8 cellular contexts compared by ENCODE assay signal in the genomic region with DNA sequence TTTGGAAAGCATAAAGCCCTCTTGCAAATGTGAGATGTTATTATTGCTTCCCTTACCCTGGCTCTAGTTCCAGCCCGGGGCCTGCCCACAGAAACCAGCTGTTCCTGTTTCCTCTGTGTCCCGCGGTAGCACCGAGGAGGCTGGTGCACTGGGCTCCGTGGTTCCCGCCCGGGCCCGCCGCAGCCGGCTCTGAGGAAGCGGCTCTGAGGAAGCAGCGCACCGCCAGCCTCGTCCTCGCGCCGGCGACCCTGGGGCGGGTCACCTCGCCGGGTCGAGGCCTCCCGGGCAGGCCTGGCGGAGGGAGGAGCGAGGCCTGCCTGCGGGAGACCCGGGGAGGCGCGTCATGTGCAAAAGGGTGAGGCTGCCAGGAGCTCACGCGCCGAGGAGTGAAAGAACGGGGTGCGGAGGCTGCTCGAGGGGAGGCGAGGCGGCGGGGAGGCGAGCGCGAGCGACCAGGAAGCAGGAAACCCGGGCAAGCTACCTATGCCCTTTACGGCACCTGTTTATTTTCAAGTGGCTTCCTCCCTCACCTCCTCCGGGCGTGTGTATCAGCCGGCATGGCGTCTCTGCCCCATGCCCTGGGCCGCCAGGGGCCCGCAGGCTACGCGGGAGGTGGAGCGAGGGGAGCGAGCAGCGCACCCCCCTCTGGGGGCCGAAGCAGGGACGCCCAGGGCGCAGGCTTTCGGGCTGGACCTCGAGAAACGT.
DNase-seq lines count a peak whose midpoint lies in the region; ATAC-seq and TF ChIP-seq lines count a peak whose summit lies in the region.

No MANE protein-coding gene starts in this region.

- H3K36me3 Mint-ChIP-seq in naive thymus-derived CD8-positive, alpha-beta T cell, result peaks cover 7 to 18% (median 8%) of the 10 kb centered on the region in 3 donors

- POLR2A ChIA-PET in naive thymus-derived CD8-positive, alpha-beta T cell (lab: Charles Lee), result interaction anchor here (0.6 to 2.4 kb wide), 11 partner anchors 156 to 638 kb away, joined by 3 to 28 read pairs (median 4); partner anchors contain the start of gene C5orf63

- peak; percentile 82 for DNase-seq in DMS 273 (lab: John Stamatoyannopoulos, UW; ENCODE audit: unreplicated experiment)
- DNase-seq in DMS 273 treated with DMSO at 0.1 percent for 48 hours (lab: John Stamatoyannopoulos, UW), result no peak
- peak; percentile 59 to 79 for DNase-seq in NOMO-1 (lab: John Stamatoyannopoulos, UW; ENCODE audit: unreplicated experiment in 2 of 2)
- DNase-seq in activated T-helper 1 cell treated with Interleukin-2 at 50 U/mL for 16 hours (ENCODE audit: low read depth), result peak; percentile 39
- peak; percentile 11 for DNase-seq in fibroblast of mammary gland (ENCODE audit: low read depth)
- DNase-seq in naive thymus-derived CD8-positive, alpha-beta T cell, result peak; percentile 21 to 70 (median 48)
- DNase-seq in stimulated activated naive CD8-positive, alpha-beta T cell treated with anti-CD3 and anti-CD28 coated beads, Interleukin-15, amount 100 ng/mL, for 72 hours, result peak; percentile 57 to 65

- ATAC-seq in HG02870 (IDR thresholded peaks at IDR 0.05; ENCODE audit: unreplicated experiment), result peak; percentile 83
- peak; percentile 84 to 87 for ATAC-seq in naive thymus-derived CD8-positive, alpha-beta T cell
- ATAC-seq in stimulated activated naive CD8-positive, alpha-beta T cell treated with anti-CD3 and anti-CD28 coated beads, Interleukin-15, amount 100 ng/mL, for 72 hours, result peak; percentile 84

- H3K4me1 Mint-ChIP-seq in naive thymus-derived CD8-positive, alpha-beta T cell, result peaks cover 9 to 22% (median 19%) of the 10 kb centered on the region in 4 donors
- H3K4me1 Mint-ChIP-seq in stimulated activated naive CD8-positive, alpha-beta T cell treated with anti-CD3 and anti-CD28 coated beads, Interleukin-15, amount 100 ng/mL, for 72 hours, result peaks cover 10% of the 10 kb centered on the region

- TF ChIP-seq CTCF in fibroblast of mammary gland (conservative IDR thresholded peaks at IDR 0.05; ENCODE audit: control insufficient read depth, insufficient read depth, low read depth, low read length), result no peak

- H3K27me3 Mint-ChIP-seq in naive thymus-derived CD8-positive, alpha-beta T cell, result no peaks in the 10 kb centered on the region
- H3K27me3 Mint-ChIP-seq in stimulated activated naive CD8-positive, alpha-beta T cell treated with anti-CD3 and anti-CD28 coated beads, Interleukin-15, amount 100 ng/mL, for 72 hours, result no peaks in the 10 kb centered on the region

- H3K27ac Mint-ChIP-seq in naive thymus-derived CD8-positive, alpha-beta T cell, result peak overlapping the region; percentile 47 to 96 (median 90)
- peak overlapping the region; percentile 91 to 95 for H3K27ac Mint-ChIP-seq in stimulated activated naive CD8-positive, alpha-beta T cell treated with anti-CD3 and anti-CD28 coated beads, Interleukin-15, amount 100 ng/mL, for 72 hours

- H3K4me3 ChIP-seq in fibroblast of mammary gland (ENCODE audit: control insufficient read depth, low read depth, low read length), result peak overlapping the region; percentile 55

- peaks cover 2 to 42% (median 17%) of the 10 kb centered on the region in 9 donors for H3K9me3 Mint-ChIP-seq in naive thymus-derived CD8-positive, alpha-beta T cell
- H3K9me3 Mint-ChIP-seq in stimulated activated naive CD8-positive, alpha-beta T cell treated with anti-CD3 and anti-CD28 coated beads, Interleukin-15, amount 100 ng/mL, for 72 hours, result peaks cover 0 to 4% of the 10 kb centered on the region in 2 donors

- peak overlapping the region; percentile 73 to 90 (median 78) for H3K4me3 Mint-ChIP-seq in naive thymus-derived CD8-positive, alpha-beta T cell
- H3K4me3 Mint-ChIP-seq in stimulated activated naive CD8-positive, alpha-beta T cell treated with anti-CD3 and anti-CD28 coated beads, Interleukin-15, amount 100 ng/mL, for 72 hours, result peak overlapping the region; percentile 76 to 81
